16 cellular contexts compared by ENCODE assay signal in genomic region chr1:36232212-36233031, GRCh38. TPM values are rescaled to one million over a fixed set of nuclear protein-coding genes. Genes with fewer than 3 reads are reported as not detected.
A peak's percentile ranks its signal among the peaks of the same experiment; 100 is the strongest.
DNase-seq lines count a peak whose midpoint lies in the region; ATAC-seq and TF ChIP-seq lines count a peak whose summit lies in the region.
"Had no signal": no experiment of that assay in that cellular context is flagged by ENCODE, and none has a peak within 500 bp of the region (broad histone marks: within the 10 kb centered on the region; RNA-seq: fewer than 3 reads in every experiment).

No MANE protein-coding gene starts in this region.

- intact Hi-C loops in breast epithelium (cut with DNase I; ENCODE audit: low total_unique reads): no loop called here
- intact Hi-C loops in MCF 10A (cut with micrococcal nuclease): no loop called here

- H3K4me2 ChIP-seq in OCI-LY1 (ENCODE audit: low read length): peak overlapping the region; percentile 50

- H3K36me3 ChIP-seq in breast epithelium: no peaks in the 10 kb centered on the region
- H3K36me3 ChIP-seq in OCI-LY1 (ENCODE audit: insufficient read depth, low read length): peaks cover 80% of the 10 kb centered on the region
- H3K36me3 ChIP-seq: ovary had no signal

- peaks cover 88% of the 10 kb centered on the region for H3K36me3 Mint-ChIP-seq in MCF 10A (ENCODE audit: insufficient read depth, unreplicated experiment)
- H3K36me3 Mint-ChIP-seq in stimulated activated effector memory CD8-positive, alpha-beta T cell treated with anti-CD3 and anti-CD28 coated beads, Interleukin-12 subunit alpha, Interleukin-12 subunit beta, amount 100 ng/mL, for 72 hours: peaks cover 100% of the 10 kb centered on the region

- no peak overlapping the region for H3K4me3 Mint-ChIP-seq in MCF 10A (ENCODE audit: unreplicated experiment)
- no peak overlapping the region for H3K4me3 Mint-ChIP-seq in stimulated activated effector memory CD8-positive, alpha-beta T cell treated with anti-CD3 and anti-CD28 coated beads, Interleukin-12 subunit alpha, Interleukin-12 subunit beta, amount 100 ng/mL, for 72 hours

- H4K20me1 ChIP-seq in OCI-LY1 (ENCODE audit: insufficient read depth, low read length): 0 out of 2 replicates have a peak, but pooled peaks cover 3% of the 10 kb centered on the region

- H3K27me3 Mint-ChIP-seq in MCF 10A (ENCODE audit: insufficient read depth, unreplicated experiment): no peaks in the 10 kb centered on the region

- peak overlapping the region; percentile 26; the same call in 1 of the 2 replicates for H3K9ac ChIP-seq in OCI-LY1 (ENCODE audit: low read length)

- H3K9me3 Mint-ChIP-seq in MCF 10A (ENCODE audit: unreplicated experiment): no peaks in the 10 kb centered on the region
- no peaks in the 10 kb centered on the region for H3K9me3 Mint-ChIP-seq in stimulated activated effector memory CD8-positive, alpha-beta T cell treated with anti-CD3 and anti-CD28 coated beads, Interleukin-12 subunit alpha, Interleukin-12 subunit beta, amount 100 ng/mL, for 72 hours

- DNase-seq in breast epithelium (ENCODE audit: low spot score in 2 of 2): no peak
- DNase-seq in MCF 10A (ENCODE audit: unreplicated experiment): no peak
- peak; percentile 28 for DNase-seq in kidney tubule cell (ENCODE audit: low spot score)
- DNase-seq in stimulated activated effector memory CD8-positive, alpha-beta T cell treated with anti-CD3 and anti-CD28 coated beads, Interleukin-12 subunit alpha, Interleukin-12 subunit beta, amount 100 ng/mL, for 72 hours (ENCODE audit: low spot score in 2 of 2): no peak
- DNase-seq in H4 (ENCODE audit: low spot score): no peak
- no peak for DNase-seq in NCI-H2171 (lab: John Stamatoyannopoulos, UW)
- no peak for DNase-seq in RWPE1 (ENCODE audit: low spot score)
- DNase-seq: activated CD4-positive, alpha-beta T cell treated with anti-CD3 and anti-CD28 coated beads, Interleukin-2, amount 50 U/mL, for 48 hours; aorta; colonic mucosa; KBM-7; NCI-H1105 treated with DMSO at 0.1 percent for 48 hours; NCI-H2227 treated with DMSO at 0.1 percent for 48 hours; ovary had no signal

- H3K27ac ChIP-seq in breast epithelium (peak overlapping the region; percentile 20 to 69), OCI-LY1 (ENCODE audit: low read depth, low read length, poor library complexity, severe bottlenecking) (peak overlapping the region; percentile 90), RWPE1 (no peak overlapping the region)
- H3K27ac ChIP-seq: colonic mucosa, HL-60, ovary had no signal

- H3K27me3 ChIP-seq in breast epithelium (no peaks in the 10 kb centered on the region), OCI-LY1 (ENCODE audit: insufficient read depth, low read length) (no peaks in the 10 kb centered on the region)
- H3K27me3 ChIP-seq: colonic mucosa, ovary had no signal

- BruUV-seq in MCF 10A (replicated peaks; lab: Mats Ljungman, UMichigan): no TSS peak

- no peak for ATAC-seq in stimulated activated effector memory CD8-positive, alpha-beta T cell treated with anti-CD3 and anti-CD28 coated beads, Interleukin-12 subunit alpha, Interleukin-12 subunit beta, amount 100 ng/mL, for 72 hours

- no peak for TF ChIP-seq CTCF in breast epithelium (IDR thresholded peaks at IDR 0.05)
- TF ChIP-seq CTCF in MCF 10A (IDR thresholded peaks at IDR 0.05; ENCODE audit: unreplicated experiment): no peak
- TF ChIP-seq CTCF in OCI-LY1 (IDR thresholded peaks at IDR 0.05; ENCODE audit: low read length): no peak
- TF ChIP-seq CTCF in RWPE1 (conservative IDR thresholded peaks at IDR 0.05; ENCODE audit: low read depth): no peak

- no peak overlapping the region for H2AFZ ChIP-seq in OCI-LY1 (ENCODE audit: low read length)

- H3K79me2 ChIP-seq in OCI-LY1 (ENCODE audit: insufficient read depth, low read length): peaks cover 96% of the 10 kb centered on the region

- POLR2A ChIA-PET in MCF 10A (lab: Yijun Ruan, JAX) (no interaction called here), RWPE1 (lab: Yijun Ruan, JAX; ENCODE audit: low non-redundant PET) (interaction anchor here (0.6 kb wide), 1 partner anchor 10 kb away, joined by 4 read pairs; no protein-coding TSS in a partner anchor)

- H3K4me1 ChIP-seq in breast epithelium (peaks cover 0 to 10% of the 10 kb centered on the region in 2 donors), OCI-LY1 (ENCODE audit: insufficient read depth, low read length, severe bottlenecking) (peaks cover 69% of the 10 kb centered on the region)
- H3K4me1 ChIP-seq: colonic mucosa had no signal

- no peak overlapping the region for H3K4me3 ChIP-seq in breast epithelium
- H3K4me3 ChIP-seq in OCI-LY1 (ENCODE audit: low read depth, low read length, poor library complexity, severe bottlenecking): peak overlapping the region; percentile 25
- H3K4me3 ChIP-seq: colonic mucosa, ovary had no signal

- H3K27ac Mint-ChIP-seq in MCF 10A (ENCODE audit: low read depth, unreplicated experiment): no peak overlapping the region
- H3K27ac Mint-ChIP-seq in stimulated activated effector memory CD8-positive, alpha-beta T cell treated with anti-CD3 and anti-CD28 coated beads, Interleukin-12 subunit alpha, Interleukin-12 subunit beta, amount 100 ng/mL, for 72 hours: peak overlapping the region; percentile 72

- H3K9me3 ChIP-seq in breast epithelium (no peaks in the 10 kb centered on the region), OCI-LY1 (ENCODE audit: low read length) (no peaks in the 10 kb centered on the region)
- H3K9me3 ChIP-seq: colonic mucosa, ovary had no signal

- H3K4me1 Mint-ChIP-seq in MCF 10A (ENCODE audit: insufficient read depth, unreplicated experiment): peaks cover 13% of the 10 kb centered on the region
- peaks cover 38% of the 10 kb centered on the region for H3K4me1 Mint-ChIP-seq in stimulated activated effector memory CD8-positive, alpha-beta T cell treated with anti-CD3 and anti-CD28 coated beads, Interleukin-12 subunit alpha, Interleukin-12 subunit beta, amount 100 ng/mL, for 72 hours

- no peaks in the 10 kb centered on the region for H3F3A ChIP-seq in OCI-LY1 (ENCODE audit: insufficient read depth, low read length)

- CTCF ChIA-PET in MCF 10A (lab: Yijun Ruan, JAX) (interaction anchor here (1.1 kb wide), 1 partner anchor 45 kb away, joined by 6 read pairs; no protein-coding TSS in a partner anchor), RWPE1 (lab: Yijun Ruan, JAX) (no interaction called here)

- TF ChIP-seq POLR2A in breast epithelium (IDR thresholded peaks at IDR 0.05): no peak

- H3K9me2 ChIP-seq in OCI-LY1 (ENCODE audit: low read depth, low read length): no peaks in the 10 kb centered on the region

RNA-seq across cellular contexts. Expression of gene THRAP3, which starts 8.2 kb away (rescaled TPM):
- 100 to 1,000 TPM in 2 of 3 donors, 10 to 100 TPM in 1; 81.6 to 128 (median 122) TPM for total RNA-seq in breast epithelium
- total RNA-seq in MCF 10A (2022): 92.2 and 116 TPM in 2 replicates
- 46.2 and 69.8 TPM in 2 replicates for total RNA-seq in H4 (2014; rRNA removed; shearing (Covaris generic))
